20 cellular contexts compared by ENCODE assay signal in genomic region chr1:119720866-119721440, GRCh38. TPM values are rescaled to one million over a fixed set of nuclear protein-coding genes. Genes with fewer than 3 reads are reported as not detected.
DNase-seq lines count a peak whose midpoint lies in the region; ATAC-seq, FAIRE-seq and TF ChIP-seq lines count a peak whose summit lies in the region.
"Had no signal": no experiment of that assay in that cellular context is flagged by ENCODE, and none has a peak within 500 bp of the region (broad histone marks: within the 10 kb centered on the region; RNA-seq: fewer than 3 reads in every experiment).

No MANE protein-coding gene starts in this region.

- H3K4me1 ChIP-seq in HepG2 (ENCODE audit: insufficient read depth, low read length) (peaks cover 99% of the 10 kb centered on the region), right lobe of liver (peaks cover 0 to 33% (median 11%) of the 10 kb centered on the region in 4 donors), astrocyte (ENCODE audit: insufficient read depth, low read length) (no peaks in the 10 kb centered on the region)
- H3K4me1 ChIP-seq: Peyer's patch had no signal

- H3K9ac ChIP-seq in HepG2 (ENCODE audit: insufficient read depth, low read depth, low read length) (no peak overlapping the region), astrocyte (ENCODE audit: low read length) (no peak overlapping the region)

- TF ChIP-seq CTCF in HepG2 (CRISPR knock-in tag; IDR thresholded peaks at IDR 0.05) (no peak), right lobe of liver (IDR thresholded peaks at IDR 0.05) (no peak), astrocyte (IDR thresholded peaks at IDR 0.05; ENCODE audit: insufficient read depth, low read depth, low read length) (no peak), nephron (IDR thresholded peaks at IDR 0.05; ENCODE audit: unreplicated experiment in 3 of 3) (no peak)

- TF ChIP-seq POLR2A in HepG2 (IDR thresholded peaks at IDR 0.05; ENCODE audit: insufficient read depth in 1 of 2, low read depth in 2 of 2, low read length in 2 of 2) (no peak), right lobe of liver (IDR thresholded peaks at IDR 0.05) (no peak)

- DNase-seq in HepG2 (ENCODE audit: low spot score): no peak
- DNase-seq in right lobe of liver: no peak
- DNase-seq in astrocyte (ENCODE audit: low read depth): no peak
- no peak for DNase-seq in posterior cingulate gyrus
- DNase-seq: CD8-positive, alpha-beta T cell; DMS53; NCI-H1105 treated with DMSO at 0.1 percent for 48 hours; NCI-H1694; NCI-H2081 treated with DMSO at 0.1 percent for 48 hours; Peyer's patch; Right ventricle myocardium superior had no signal

- 98% methylated on average over 11 of the region's 11 CpGs for WGBS in HepG2 (ENCODE audit: low lambda C conversion rate)
- 88% methylated on average over 10 of the region's 11 CpGs for WGBS in right lobe of liver (ENCODE audit: insufficient coverage, low coverage, low lambda C conversion rate, missing lambda C conversion rate)

- H3K36me3 ChIP-seq in HepG2 (replicated peaks in 1 of 2; ENCODE audit: control insufficient read depth in 1 of 2, insufficient read depth in 2 of 2, low read length in 2 of 2) (peaks cover 24 to 61% of the 10 kb centered on the region in 2 experiments), right lobe of liver (peaks cover 0 to 17% (median 0%) of the 10 kb centered on the region in 4 donors), astrocyte (ENCODE audit: insufficient read depth, low read length) (no peaks in the 10 kb centered on the region)
- H3K36me3 ChIP-seq: Peyer's patch had no signal

- H3K27ac Mint-ChIP-seq in astrocyte (ENCODE audit: unreplicated experiment): peak overlapping the region; percentile 71
- peak overlapping the region; percentile 72 to 97 (median 81) for H3K27ac Mint-ChIP-seq in nephron
- H3K27ac Mint-ChIP-seq: CD8-positive, alpha-beta T cell had no signal

- no peak overlapping the region for H3K4me2 ChIP-seq in HepG2 (ENCODE audit: low read depth, low read length)
- no peak overlapping the region for H3K4me2 ChIP-seq in astrocyte (ENCODE audit: low read length)

- no peak for ATAC-seq in HepG2
- no peak for ATAC-seq in right lobe of liver
- ATAC-seq in HG03439 (IDR thresholded peaks at IDR 0.05; ENCODE audit: unreplicated experiment): no peak
- no peak for ATAC-seq in GM21717 (IDR thresholded peaks at IDR 0.05; ENCODE audit: unreplicated experiment)
- no peak for ATAC-seq in HG03135 (IDR thresholded peaks at IDR 0.05; ENCODE audit: unreplicated experiment)
- ATAC-seq: CD8-positive, alpha-beta T cell had no signal

- H3K27me3 Mint-ChIP-seq in astrocyte (ENCODE audit: low read depth, unreplicated experiment) (no peaks in the 10 kb centered on the region), nephron (ENCODE audit: low read depth) (no peaks in the 10 kb centered on the region)

- H3K36me3 Mint-ChIP-seq in astrocyte (ENCODE audit: low read depth, unreplicated experiment) (peaks cover 42% of the 10 kb centered on the region), nephron (ENCODE audit: low read depth) (peaks cover 63% of the 10 kb centered on the region)

- H4K20me1 ChIP-seq in HepG2 (ENCODE audit: insufficient read depth, low read length): peaks cover 15% of the 10 kb centered on the region
- peaks cover 20% of the 10 kb centered on the region for H4K20me1 ChIP-seq in astrocyte (ENCODE audit: insufficient read depth, low read length)

- H3K4me3 ChIP-seq in HepG2 (replicated peaks in 1 of 3; ENCODE audit: insufficient read depth in 1 of 3, low read depth in 2 of 3, low read length in 3 of 3): no peak overlapping the region
- no peak overlapping the region for H3K4me3 ChIP-seq in right lobe of liver
- no peak overlapping the region for H3K4me3 ChIP-seq in astrocyte (ENCODE audit: insufficient read depth, low read depth, low read length)
- H3K4me3 ChIP-seq: HAP-1, Peyer's patch, SK-N-MC had no signal

- intact Hi-C loops in HepG2 (cut with micrococcal nuclease; ENCODE audit: unreplicated experiment) (no loop called here), right lobe of liver (cut with DNase I) (loop anchor here in 1 of 2 donors (5.0 kb wide), 1 partner anchor 39 kb away; no protein-coding TSS in a partner anchor), posterior cingulate gyrus (cut with DNase I) (no loop called here)

- no peaks in the 10 kb centered on the region for H3K27me3 ChIP-seq in HepG2 (ENCODE audit: control insufficient read depth in 1 of 2, insufficient read depth in 2 of 2, low read length in 2 of 2)
- H3K27me3 ChIP-seq in right lobe of liver: no peaks in the 10 kb centered on the region
- H3K27me3 ChIP-seq in astrocyte (ENCODE audit: insufficient read depth, low read length): no peaks in the 10 kb centered on the region
- H3K27me3 ChIP-seq: Peyer's patch had no signal

- H3K9me3 ChIP-seq in HepG2 (ENCODE audit: low read length): no peaks in the 10 kb centered on the region
- no peaks in the 10 kb centered on the region for H3K9me3 ChIP-seq in right lobe of liver
- H3K9me3 ChIP-seq in astrocyte (ENCODE audit: insufficient read depth, low read depth, low read length): no peaks in the 10 kb centered on the region
- H3K9me3 ChIP-seq: HAP-1, Peyer's patch had no signal

- H3K9me3 Mint-ChIP-seq in astrocyte (ENCODE audit: unreplicated experiment) (no peaks in the 10 kb centered on the region), nephron (no peaks in the 10 kb centered on the region)
- H3K9me3 Mint-ChIP-seq: CD8-positive, alpha-beta T cell had no signal

- BruUV-seq in HepG2 (replicated peaks; lab: Mats Ljungman, UMichigan): no TSS peak

- CTCF ChIA-PET in HepG2 (lab: Yijun Ruan, JAX; ENCODE audit: low intra/inter-chr PET ratio, low total read pairs): no interaction called here

- peaks cover 60% of the 10 kb centered on the region for H3K79me2 ChIP-seq in HepG2 (ENCODE audit: insufficient read depth, low read length)
- peaks cover 11% of the 10 kb centered on the region for H3K79me2 ChIP-seq in astrocyte (ENCODE audit: insufficient read depth, low read length)

- H3K27ac ChIP-seq in HepG2 (ENCODE audit: extremely low read length, insufficient read depth, low read length) (peak overlapping the region; percentile 60), right lobe of liver (no peak overlapping the region), astrocyte (ENCODE audit: low read depth, low read length) (no peak overlapping the region)
- H3K27ac ChIP-seq: Peyer's patch, SK-N-MC had no signal

- no peak for FAIRE-seq in HepG2 (lab: Jason Lieb, UNC)
- FAIRE-seq in astrocyte (lab: Jason Lieb, UNC): no peak

- H3K4me3 Mint-ChIP-seq in astrocyte (ENCODE audit: unreplicated experiment) (no peak overlapping the region), nephron (no peak overlapping the region)
- H3K4me3 Mint-ChIP-seq: CD8-positive, alpha-beta T cell had no signal

- peaks cover 21% of the 10 kb centered on the region for H3K4me1 Mint-ChIP-seq in astrocyte (ENCODE audit: low read depth, unreplicated experiment)
- peaks cover 41% of the 10 kb centered on the region for H3K4me1 Mint-ChIP-seq in nephron

- TF ChIP-seq RAD21 in HepG2 (CRISPR knock-in tag; IDR thresholded peaks at IDR 0.05): no peak

- POLR2A ChIA-PET in HepG2 (lab: Yijun Ruan, JAX): interaction anchor here (2.2 kb wide), 1 partner anchor 9 kb away, joined by 15 read pairs; the partner anchor contains the start of gene PHGDH

- in situ Hi-C loops in HepG2 (cut with HindIII; ENCODE audit: extremely low pct_ligation_motif_present, low pct_unique_long_range_greater_than_20kb): no loop called here

- TF ChIP-seq EP300 in HepG2 (IDR thresholded peaks at IDR 0.05; ENCODE audit: low read depth in 2 of 2, low read length in 2 of 2): no peak
- TF ChIP-seq EP300 in HepG2 (CRISPR knock-in tag; IDR thresholded peaks at IDR 0.05; ENCODE audit: borderline replicate concordance): no peak

- H2AFZ ChIP-seq in HepG2 (ENCODE audit: low read length) (no peak overlapping the region), astrocyte (ENCODE audit: low read depth, low read length) (no peak overlapping the region)

RNA-seq across cellular contexts. Expression of gene PHGDH, which starts 9.2 kb away (rescaled TPM):
- total RNA-seq in HepG2 (2016; rRNA removed; fragmentation: Illumina TruSeq; extraction: Trizol) (133 and 163 TPM in 2 replicates), right lobe of liver (100 to 1,000 TPM in 1 of 6 experiments, 10 to 100 TPM in 5; 51.2 to 151 (median 74.0) TPM), astrocyte (371 and 509 TPM in 2 replicates)
- 21.0 and 24.9 TPM in 2 replicates for total RNA-seq in HepG2 (2016; cell fraction: cytosol; rRNA removed; fragmentation: Illumina TruSeq; extraction: Trizol; ENCODE audit: low read depth)
- total RNA-seq in HepG2 (2016; cell fraction: insoluble cytoplasmic fraction; rRNA removed; fragmentation: Illumina TruSeq; extraction: Trizol): 129 and 150 TPM in 2 replicates
- 39.4 and 42.4 TPM in 2 replicates for total RNA-seq in HepG2 (2016; cell fraction: membrane; rRNA removed; fragmentation: Illumina TruSeq; extraction: Trizol)
- total RNA-seq in HepG2 (2016; cell fraction: nucleus; rRNA removed; fragmentation: Illumina TruSeq; extraction: Trizol): 97.4 and 99.8 TPM in 2 replicates
- polyA plus RNA-seq in HepG2 (2011; rRNA removed): 95.8 and 115 TPM in 2 replicates
- polyA plus RNA-seq in HepG2 (2011; cell fraction: cytosol; rRNA removed): 75.7 and 106 TPM in 2 replicates
- 121 and 144 TPM in 2 replicates for polyA plus RNA-seq in HepG2 (2011; cell fraction: nucleus; rRNA removed)
- 256 and 310 TPM in 2 replicates for polyA plus RNA-seq in HepG2 (2012)
- polyA plus RNA-seq in HepG2 (2016; cell fraction: cytosol; fragmentation: Illumina TruSeq; extraction: Trizol; ENCODE audit: low read depth): 30.4 and 30.8 TPM in 2 replicates
- polyA plus RNA-seq in HepG2 (2016; cell fraction: insoluble cytoplasmic fraction; fragmentation: Illumina TruSeq; extraction: Trizol; ENCODE audit: low read depth): 194 and 210 TPM in 2 replicates
- 33.7 and 34.4 TPM in 2 replicates for polyA plus RNA-seq in HepG2 (2016; cell fraction: membrane; fragmentation: Illumina TruSeq; extraction: Trizol; ENCODE audit: low read depth)
- polyA plus RNA-seq in HepG2 (2016; cell fraction: nucleus; fragmentation: Illumina TruSeq; extraction: Trizol; ENCODE audit: insufficient read depth, low read depth): 169 and 170 TPM in 2 replicates
- 247 and 513 TPM in 2 replicates for polyA minus RNA-seq in HepG2 (2011; rRNA and poly(A)+ RNA removed; ENCODE audit: low replicate concordance)
- polyA minus RNA-seq in HepG2 (2011; cell fraction: cytosol; rRNA and poly(A)+ RNA removed): 80.2 and 88.3 TPM in 2 replicates
- 109 and 121 TPM in 2 replicates for polyA minus RNA-seq in HepG2 (2011; cell fraction: nucleus; rRNA and poly(A)+ RNA removed)

RNA-seq across cellular contexts. Expression of gene HMGCS2, which starts 47.8 kb away (rescaled TPM):
- total RNA-seq in HepG2 (2016; rRNA removed; fragmentation: Illumina TruSeq; extraction: Trizol): 1.5 and 1.6 TPM in 2 replicates
- 0.35 and 0.51 TPM in 2 replicates for total RNA-seq in HepG2 (2016; cell fraction: cytosol; rRNA removed; fragmentation: Illumina TruSeq; extraction: Trizol; ENCODE audit: low read depth)
- total RNA-seq in HepG2 (2016; cell fraction: insoluble cytoplasmic fraction; rRNA removed; fragmentation: Illumina TruSeq; extraction: Trizol): 1.1 and 1.6 TPM in 2 replicates
- 0.24 and 0.28 TPM in 2 replicates for total RNA-seq in HepG2 (2016; cell fraction: membrane; rRNA removed; fragmentation: Illumina TruSeq; extraction: Trizol)
- total RNA-seq in HepG2 (2016; cell fraction: nucleus; rRNA removed; fragmentation: Illumina TruSeq; extraction: Trizol): 0.78 and 0.94 TPM in 2 replicates
- 0.44 and 0.60 TPM in 2 replicates for polyA plus RNA-seq in HepG2 (2011; rRNA removed)
- polyA plus RNA-seq in HepG2 (2011; cell fraction: cytosol; rRNA removed): 0.48 and 0.67 TPM in 2 replicates
- 0.29 and 0.38 TPM in 2 replicates for polyA plus RNA-seq in HepG2 (2011; cell fraction: nucleus; rRNA removed)
- polyA plus RNA-seq in HepG2 (2012): 2.2 and 17.9 TPM in 2 replicates
- polyA plus RNA-seq in HepG2 (2016; cell fraction: cytosol; fragmentation: Illumina TruSeq; extraction: Trizol; ENCODE audit: low read depth): 0.10 and 0.24 TPM in 2 replicates
- 1.6 TPM in 2 replicates for polyA plus RNA-seq in HepG2 (2016; cell fraction: insoluble cytoplasmic fraction; fragmentation: Illumina TruSeq; extraction: Trizol; ENCODE audit: low read depth)
- 0.42 and 0.52 TPM in 2 replicates for polyA plus RNA-seq in HepG2 (2016; cell fraction: membrane; fragmentation: Illumina TruSeq; extraction: Trizol; ENCODE audit: low read depth)
- 0.81 and 1.0 TPM in 2 replicates for polyA plus RNA-seq in HepG2 (2016; cell fraction: nucleus; fragmentation: Illumina TruSeq; extraction: Trizol; ENCODE audit: insufficient read depth, low read depth)
- 0.42 and 6.5 TPM in 2 replicates for polyA minus RNA-seq in HepG2 (2011; rRNA and poly(A)+ RNA removed; ENCODE audit: low replicate concordance)
- 0.53 and 0.99 TPM in 2 replicates for polyA minus RNA-seq in HepG2 (2011; cell fraction: cytosol; rRNA and poly(A)+ RNA removed)
- polyA minus RNA-seq in HepG2 (2011; cell fraction: nucleus; rRNA and poly(A)+ RNA removed): 0.64 and 1.2 TPM in 2 replicates
- total RNA-seq in right lobe of liver: 100 to 1,000 TPM; 390 to 938 (median 855) TPM
- not detected in 2 replicates for total RNA-seq in astrocyte
- total RNA-seq: A172; CD8-positive, alpha-beta T cell; NCI-H460 had no signal
- polyA plus RNA-seq: BJ had no signal

Comparison
In these comparisons a context has a peak if more than half of its experiments do, and no peak if none do; other contexts are left out.
1. RNA of gene HMGCS2, which starts 47.8 kb away (total RNA-seq): 390 to 938 TPM in right lobe of liver; 0.24 to 1.6 TPM in HepG2 and not detected in astrocyte; every median in the first group is over 100 times any median in the second.